ENCODE assay signal across 15 cellular contexts in the genomic region with DNA sequence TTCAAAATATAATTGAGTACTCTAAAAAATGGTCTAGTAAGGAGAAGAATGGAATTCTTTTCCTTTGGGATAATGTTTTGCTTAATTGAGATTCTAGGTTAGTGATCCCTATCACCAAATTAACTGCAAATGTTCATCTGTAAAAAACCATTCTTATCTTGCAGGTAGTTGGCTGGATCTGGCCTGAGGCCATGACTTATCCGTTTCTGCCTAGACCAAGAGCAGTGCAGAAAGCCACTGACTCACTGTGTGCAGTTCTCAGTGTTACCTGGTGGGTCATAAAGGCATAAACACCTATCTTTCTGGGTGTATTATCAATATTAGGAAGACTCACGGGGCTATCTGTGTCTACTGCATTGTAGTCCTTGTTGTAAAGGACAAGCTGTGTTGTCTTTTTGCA. TPM values are rescaled to one million over a fixed set of nuclear protein-coding genes. Genes with fewer than 3 reads are reported as not detected.
DNase-seq lines count a peak whose midpoint lies in the region; ATAC-seq, FAIRE-seq and TF ChIP-seq lines count a peak whose summit lies in the region.
"Had no signal": no experiment of that assay in that cellular context is flagged by ENCODE, and none has a peak within 500 bp of the region (broad histone marks: within the 10 kb centered on the region; RNA-seq: fewer than 3 reads in every experiment).

No MANE protein-coding gene starts in this region.

- TF ChIP-seq EP300 in sigmoid colon (IDR thresholded peaks at IDR 0.05), result no peak

- peaks cover 0 to 5% (median 0%) of the 10 kb centered on the region in 5 donors for H3K9me3 Mint-ChIP-seq in CD8-positive, alpha-beta memory T cell
- peaks cover 11% of the 10 kb centered on the region for H3K9me3 Mint-ChIP-seq in activated T-helper 1 cell treated with anti-CD3 and anti-CD28 coated beads, Interleukin-12 subunit alpha, Interleukin-12 subunit beta, Interleukin-2, Interleukin-4 antibody, amounts not matched to agents 30 ng/mL and 10 ng/mL and 1 ng/mL, durations not matched to agents 14 hours and 24 hours and 36 hours
- H3K9me3 Mint-ChIP-seq in naive B cell, result peaks cover 0 to 5% (median 0%) of the 10 kb centered on the region in 7 donors

- no peaks in the 10 kb centered on the region for H3K27me3 Mint-ChIP-seq in CD8-positive, alpha-beta memory T cell
- H3K27me3 Mint-ChIP-seq in activated T-helper 1 cell treated with anti-CD3 and anti-CD28 coated beads, Interleukin-12 subunit alpha, Interleukin-12 subunit beta, Interleukin-2, Interleukin-4 antibody, amounts not matched to agents 30 ng/mL and 10 ng/mL and 1 ng/mL, durations not matched to agents 14 hours and 24 hours and 36 hours (ENCODE audit: insufficient read depth), result no peaks in the 10 kb centered on the region
- no peaks in the 10 kb centered on the region for H3K27me3 Mint-ChIP-seq in naive B cell

- POLR2A ChIA-PET in CD8-positive, alpha-beta memory T cell (lab: Charles Lee), result interaction anchor here (0.7 to 2.0 kb wide), 5 partner anchors 10 to 80 kb away, joined by 3 to 12 read pairs (median 4); a partner anchor contains a TSS

- peak overlapping the region; percentile 75 to 86 (median 81) for H3K4me3 Mint-ChIP-seq in CD8-positive, alpha-beta memory T cell
- peak overlapping the region; percentile 35 for H3K4me3 Mint-ChIP-seq in activated T-helper 1 cell treated with anti-CD3 and anti-CD28 coated beads, Interleukin-12 subunit alpha, Interleukin-12 subunit beta, Interleukin-2, Interleukin-4 antibody, amounts not matched to agents 30 ng/mL and 10 ng/mL and 1 ng/mL, durations not matched to agents 14 hours and 24 hours and 36 hours
- H3K4me3 Mint-ChIP-seq in naive B cell, result peak overlapping the region; percentile 31 to 98 (median 73)

- H3K36me3 Mint-ChIP-seq in CD8-positive, alpha-beta memory T cell, result peaks cover 10 to 62% (median 29%) of the 10 kb centered on the region in 3 donors
- peaks cover 21% of the 10 kb centered on the region for H3K36me3 Mint-ChIP-seq in activated T-helper 1 cell treated with anti-CD3 and anti-CD28 coated beads, Interleukin-12 subunit alpha, Interleukin-12 subunit beta, Interleukin-2, Interleukin-4 antibody, amounts not matched to agents 30 ng/mL and 10 ng/mL and 1 ng/mL, durations not matched to agents 14 hours and 24 hours and 36 hours (ENCODE audit: low read depth)
- H3K36me3 Mint-ChIP-seq in naive B cell, result peaks cover 24 to 45% of the 10 kb centered on the region in 2 donors

- peak overlapping the region; percentile 30 for H3K4me3 ChIP-seq in CD8-positive, alpha-beta memory T cell (ENCODE audit: low read length)
- H3K4me3 ChIP-seq in sigmoid colon, result no peak overlapping the region
- H3K4me3 ChIP-seq: dorsolateral prefrontal cortex, tibial artery had no signal

- no peaks in the 10 kb centered on the region for H3K9me3 ChIP-seq in CD8-positive, alpha-beta memory T cell (ENCODE audit: low read length)
- no peaks in the 10 kb centered on the region for H3K9me3 ChIP-seq in KOPT-K1 (ENCODE audit: insufficient read depth, low read length, poor library complexity, severe bottlenecking)
- H3K9me3 ChIP-seq in sigmoid colon, result no peaks in the 10 kb centered on the region
- H3K9me3 ChIP-seq: tibial artery had no signal

- 26 to 63% methylated on average over 2 of the region's 2 CpGs for WGBS in sigmoid colon, 2 donors

- H3K27me3 ChIP-seq in CD8-positive, alpha-beta memory T cell (ENCODE audit: insufficient read depth, low read length, poor library complexity, severe bottlenecking), result no peaks in the 10 kb centered on the region
- H3K27me3 ChIP-seq in sigmoid colon, result no peaks in the 10 kb centered on the region

- H3K27ac ChIP-seq in CD8-positive, alpha-beta memory T cell (ENCODE audit: low read depth, low read length), result no peak overlapping the region
- H3K27ac ChIP-seq in KOPT-K1 (ENCODE audit: low read depth, low read length, poor library complexity, severe bottlenecking), result peak overlapping the region; percentile 89
- H3K27ac ChIP-seq in sigmoid colon, result no peak overlapping the region
- H3K27ac ChIP-seq: dorsolateral prefrontal cortex, tibial artery had no signal

- no peak for TF ChIP-seq CTCF in sigmoid colon (IDR thresholded peaks at IDR 0.05)

- no peak for DNase-seq in CD8-positive, alpha-beta memory T cell
- no peak for DNase-seq in activated T-helper 1 cell treated with anti-CD3 and anti-CD28 coated beads, Interleukin-12 subunit alpha, Interleukin-12 subunit beta, Interleukin-2, Interleukin-4 antibody, amounts not matched to agents 30 ng/mL and 10 ng/mL and 1 ng/mL, durations not matched to agents 14 hours and 24 hours and 36 hours (ENCODE audit: low spot score)
- DNase-seq in naive B cell (no peak), sigmoid colon (no peak), GM12891 (ENCODE audit: insufficient read length, low spot score) (no peak)
- DNase-seq: dorsolateral prefrontal cortex, foreskin fibroblast, NCI-H510A treated with DMSO at 0.1 percent for 48 hours, right cardiac atrium, SIG-M5, tibial artery had no signal

- H3K36me3 ChIP-seq in CD8-positive, alpha-beta memory T cell (ENCODE audit: insufficient read depth, low read length), result peaks cover 20% of the 10 kb centered on the region
- no peaks in the 10 kb centered on the region for H3K36me3 ChIP-seq in KOPT-K1 (ENCODE audit: insufficient read depth, low read length)
- H3K36me3 ChIP-seq in sigmoid colon, result no peaks in the 10 kb centered on the region
- H3K36me3 ChIP-seq: tibial artery had no signal

- no peak for TF ChIP-seq POLR2A in sigmoid colon (IDR thresholded peaks at IDR 0.05)
- TF ChIP-seq POLR2A in GM12891 (IDR thresholded peaks at IDR 0.05; ENCODE audit: low read depth, low read length), result no peak

- H3K27ac Mint-ChIP-seq in CD8-positive, alpha-beta memory T cell, result peak overlapping the region; percentile 51 to 95 (median 86)
- H3K27ac Mint-ChIP-seq in activated T-helper 1 cell treated with anti-CD3 and anti-CD28 coated beads, Interleukin-12 subunit alpha, Interleukin-12 subunit beta, Interleukin-2, Interleukin-4 antibody, amounts not matched to agents 30 ng/mL and 10 ng/mL and 1 ng/mL, durations not matched to agents 14 hours and 24 hours and 36 hours, result peak overlapping the region; percentile 68
- peak overlapping the region in 4 of 6 donors; percentile 33 to 88 (median 36) for H3K27ac Mint-ChIP-seq in naive B cell

- CTCF ChIA-PET in CD8-positive, alpha-beta memory T cell (lab: Charles Lee), result interaction anchor here (0.9 to 4.5 kb wide), 8 partner anchors 10 to 93 kb away, joined by 3 to 43 read pairs (median 4); a partner anchor contains a TSS

- intact Hi-C loops in activated T-helper 1 cell treated with anti-CD3 and anti-CD28 coated beads, Interleukin-12 subunit alpha, Interleukin-12 subunit beta, Interleukin-2, Interleukin-4 antibody, amounts not matched to agents 30 ng/mL and 10 ng/mL and 1 ng/mL, durations not matched to agents 14 hours and 24 hours and 36 hours (cut with micrococcal nuclease), result loop anchor here (1.0 to 10.0 kb wide), 7 partner anchors 11 to 1100 kb away; a partner anchor contains a TSS
- intact Hi-C loops in sigmoid colon (cut with DNase I), result no loop called here

- no peak for ATAC-seq in naive B cell (ENCODE audit: low read depth in 2 of 2)
- no peak for ATAC-seq in GM18517 (IDR thresholded peaks at IDR 0.05; ENCODE audit: unreplicated experiment)
- ATAC-seq: right cardiac atrium had no signal

- peaks cover 75 to 97% (median 91%) of the 10 kb centered on the region in 3 donors for H3K4me1 Mint-ChIP-seq in CD8-positive, alpha-beta memory T cell
- H3K4me1 Mint-ChIP-seq in activated T-helper 1 cell treated with anti-CD3 and anti-CD28 coated beads, Interleukin-12 subunit alpha, Interleukin-12 subunit beta, Interleukin-2, Interleukin-4 antibody, amounts not matched to agents 30 ng/mL and 10 ng/mL and 1 ng/mL, durations not matched to agents 14 hours and 24 hours and 36 hours (ENCODE audit: low read depth), result peaks cover 85% of the 10 kb centered on the region
- H3K4me1 Mint-ChIP-seq in naive B cell, result peaks cover 63 to 95% (median 80%) of the 10 kb centered on the region in 3 donors

- FAIRE-seq in GM12891 (lab: Jason Lieb, UNC), result no peak
- FAIRE-seq: islet of Langerhans had no signal

- H3K4me1 ChIP-seq in CD8-positive, alpha-beta memory T cell (ENCODE audit: insufficient read depth, low read length), result peaks cover 88% of the 10 kb centered on the region
- peaks cover 0 to 17% (median 11%) of the 10 kb centered on the region in 4 donors for H3K4me1 ChIP-seq in sigmoid colon

TF ChIP-seq in GM12891, 5 proteins besides CTCF, POLR2A, EP300 and RAD21:
- TF ChIP-seq PAX5 (IDR thresholded peaks at IDR 0.05; ENCODE audit: insufficient read depth, low read length, severe bottlenecking) (no peak), POLR2AphosphoS5 (IDR thresholded peaks at IDR 0.05; ENCODE audit: low read depth, low read length) (no peak), SPI1 (IDR thresholded peaks at IDR 0.05; ENCODE audit: low read depth, low read length) (no peak), POU2F2 (IDR thresholded peaks at IDR 0.05; ENCODE audit: low read depth, low read length) (no peak), TAF1 (IDR thresholded peaks at IDR 0.05; ENCODE audit: low read depth, low read length) (no peak)
TF ChIP-seq in GM12891: peak in this region for 0.

RNA-seq across cellular contexts. Expression of a gene that starts 10.8 kb away (rescaled TPM):
- 10 to 100 TPM; 54.4 to 58.2 TPM for total RNA-seq in CD8-positive, alpha-beta memory T cell
- polyA plus RNA-seq in CD8-positive, alpha-beta memory T cell, result 427 TPM
- total RNA-seq in activated T-helper 1 cell treated with anti-CD3 and anti-CD28 coated beads, Interleukin-12 subunit alpha, Interleukin-12 subunit beta, Interleukin-2, Interleukin-4 antibody, amounts not matched to agents 30 ng/mL and 10 ng/mL and 1 ng/mL, durations not matched to agents 14 hours and 24 hours and 36 hours, result 30.8 and 31.1 TPM in 2 replicates
- 100 to 1,000 TPM; 464 to 666 (median 484) TPM for polyA plus RNA-seq in naive B cell (ENCODE audit: low read depth in 6 of 6)
- total RNA-seq in sigmoid colon, result 10 to 100 TPM in 1 of 4 donors, 1 to 10 TPM in 3; 6.1 to 10.9 (median 6.7) TPM
- 10 to 100 TPM in 1 of 3 donors, 1 to 10 TPM in 2; 1.6 to 29.7 (median 1.8) TPM for polyA plus RNA-seq in sigmoid colon
- polyA plus RNA-seq in GM12891 (2012; ENCODE audit: low read depth, missing spikeins), result 20.5 TPM
- total RNA-seq: HT1080 had no signal

Comparison
In these comparisons a context has a peak if more than half of its experiments do, and no peak if none do; other contexts are left out.
1. H3K27ac Mint-ChIP-seq: peak in every context shown above with its lines; median percentile 86 in CD8-positive, alpha-beta memory T cell; 68 in activated T-helper 1 cell treated with anti-CD3 and anti-CD28 coated beads, Interleukin-12 subunit alpha, Interleukin-12 subunit beta, Interleukin-2, Interleukin-4 antibody, amounts not matched to agents 30 ng/mL and 10 ng/mL and 1 ng/mL, durations not matched to agents 14 hours and 24 hours and 36 hours; 36 in naive B cell.